ENCODE assay signal across 15 cellular contexts in the genomic region with DNA sequence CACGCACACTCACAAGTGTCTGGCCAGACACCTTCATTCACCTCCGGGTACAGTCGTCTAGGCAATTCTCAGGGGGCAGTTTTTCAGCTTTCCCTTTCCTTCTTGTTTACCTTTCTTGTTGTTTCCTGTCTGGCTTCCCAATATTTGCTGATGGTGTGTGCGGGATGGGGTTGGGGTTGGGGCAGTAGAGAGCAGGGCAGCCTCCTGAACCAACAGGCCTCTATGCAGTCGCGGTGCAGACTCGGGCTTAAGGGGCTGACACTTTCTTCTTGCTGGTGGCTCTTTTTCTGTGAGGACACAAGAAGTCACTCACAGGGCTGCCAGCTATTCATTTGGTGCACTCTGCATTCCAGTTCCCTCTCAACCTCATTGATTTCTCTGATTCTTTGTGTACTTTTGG.
"Had no signal": no experiment of that assay in that cellular context is flagged by ENCODE, and none has a peak within 500 bp of the region (broad histone marks: within the 10 kb centered on the region; RNA-seq: fewer than 3 reads in every experiment).

No MANE protein-coding gene starts in this region.

- H3K4me3 ChIP-seq: cardiac muscle cell, prostate gland, tibial nerve had no signal

- H3K9me3 ChIP-seq: prostate gland, tibial nerve had no signal

- DNase-seq: activated CD4-positive, alpha-beta T cell treated with anti-CD3 and anti-CD28 coated beads, Interleukin-2, amount 10 ng/mL, durations not matched to agents 7 days and 5 days; activated CD4-positive, CD25-positive, alpha-beta regulatory T cell; activated CD8-positive, alpha-beta memory T cell treated with anti-CD3 and anti-CD28 coated beads for 24 hours; cortex of kidney; effector memory CD8-positive, alpha-beta T cell; erythroblast; kidney glomerular epithelial cell; SHP77; stimulated activated CD4-positive, alpha-beta T cell treated with anti-CD3 and anti-CD28 coated beads, Interleukin-15, amount 100 ng/mL, for 24 hours; stimulated activated CD4-positive, alpha-beta T cell treated with anti-CD3 and anti-CD28 coated beads, Interleukin-4, amount 100 ng/mL, for 4 hours had no signal

- H3K27ac ChIP-seq: cardiac muscle cell, prostate gland, tibial nerve had no signal

- H3K9me3 Mint-ChIP-seq: activated CD4-positive, alpha-beta T cell treated with anti-CD3 and anti-CD28 coated beads, Interleukin-2, amount 10 ng/mL, durations not matched to agents 7 days and 5 days; effector memory CD8-positive, alpha-beta T cell; T-helper 1 cell treated with Interleukin-12 subunit alpha and Interleukin-12 subunit beta and Interleukin-4 antibody, amounts not matched to agents 30 μg/mL and 1 μg/mL, for 36 hours had no signal

- H3K27me3 ChIP-seq: cardiac muscle cell, tibial nerve had no signal

- ATAC-seq: effector memory CD8-positive, alpha-beta T cell; SK-N-SH treated with all-trans-retinoic acid at 6 μM for 48 hours had no signal

- H3K4me1 ChIP-seq: prostate gland had no signal

- H3K27me3 Mint-ChIP-seq: activated CD4-positive, alpha-beta T cell treated with anti-CD3 and anti-CD28 coated beads, Interleukin-2, amount 10 ng/mL, durations not matched to agents 7 days and 5 days; effector memory CD8-positive, alpha-beta T cell had no signal

- H3K36me3 ChIP-seq: cardiac muscle cell, prostate gland, tibial nerve had no signal

- H3K4me3 Mint-ChIP-seq: activated CD4-positive, alpha-beta T cell treated with anti-CD3 and anti-CD28 coated beads, Interleukin-2, amount 10 ng/mL, durations not matched to agents 7 days and 5 days; effector memory CD8-positive, alpha-beta T cell; T-helper 1 cell treated with Interleukin-12 subunit alpha and Interleukin-12 subunit beta and Interleukin-4 antibody, amounts not matched to agents 30 μg/mL and 1 μg/mL, for 36 hours had no signal

- H3K27ac Mint-ChIP-seq: activated CD4-positive, alpha-beta T cell treated with anti-CD3 and anti-CD28 coated beads, Interleukin-2, amount 10 ng/mL, durations not matched to agents 7 days and 5 days; T-helper 1 cell treated with Interleukin-12 subunit alpha and Interleukin-12 subunit beta and Interleukin-4 antibody, amounts not matched to agents 30 μg/mL and 1 μg/mL, for 36 hours had no signal
